Comparison of ENCODE assay signal across 8 cellular contexts in genomic region chr5:141848771-141849370, GRCh38. TPM values are rescaled to one million over a fixed set of nuclear protein-coding genes. Genes with fewer than 3 reads are reported as not detected.
A peak's percentile ranks its signal among the peaks of the same experiment; 100 is the strongest.
DNase-seq lines count a peak whose midpoint lies in the region; ATAC-seq and TF ChIP-seq lines count a peak whose summit lies in the region.

No MANE protein-coding gene starts in this region.

- H3K27ac ChIP-seq in subcutaneous abdominal adipose tissue (ENCODE audit: low read depth, low read length) = peak overlapping the region; percentile 90

- H3K9ac ChIP-seq in subcutaneous abdominal adipose tissue (ENCODE audit: low read length in 5 of 5) = peak overlapping the region; percentile 39 to 89 (median 83)

- DNase-seq in DMS79 treated with DMSO at 0.1 percent for 48 hours (lab: John Stamatoyannopoulos, UW) (peak; percentile 55), DMS79 (lab: John Stamatoyannopoulos, UW) (no peak), RPMI7951 (ENCODE audit: low read depth) (peak; percentile 43), choroid plexus epithelial cell (ENCODE audit: low read depth) (peak; percentile 44), lung microvascular endothelial cell (ENCODE audit: low read depth in 2 of 2) (peak; percentile 23 to 94), NCI-H524 treated with DMSO at 0.1 percent for 48 hours (lab: John Stamatoyannopoulos, UW) (no peak)

- no peak for TF ChIP-seq CTCF in choroid plexus epithelial cell (conservative IDR thresholded peaks at IDR 0.05; ENCODE audit: low read depth, low read length)

- H3K36me3 ChIP-seq in subcutaneous abdominal adipose tissue (ENCODE audit: control insufficient read depth in 5 of 5, insufficient read depth in 5 of 5, low read length in 5 of 5) = peaks cover 0 to 7% (median 2%) of the 10 kb centered on the region in 5 donors

- H3K4me3 ChIP-seq in choroid plexus epithelial cell (ENCODE audit: low read depth, low read length) (peak overlapping the region; percentile 77), subcutaneous abdominal adipose tissue (ENCODE audit: low read depth in 1 of 5, low read length in 5 of 5) (peak overlapping the region; percentile 68 to 91 (median 82))

- peaks cover 11 to 45% (median 16%) of the 10 kb centered on the region in 5 donors for H3K4me1 ChIP-seq in subcutaneous abdominal adipose tissue (ENCODE audit: control insufficient read depth in 5 of 5, insufficient read depth in 5 of 5, low read length in 5 of 5)

- ATAC-seq in HG02852 (IDR thresholded peaks at IDR 0.05; ENCODE audit: unreplicated experiment) = peak; percentile 12

- H3K9me3 ChIP-seq in subcutaneous abdominal adipose tissue (ENCODE audit: control insufficient read depth in 5 of 5, low read length in 5 of 5) = no peaks in the 10 kb centered on the region

- peaks cover 0 to 20% (median 4%) of the 10 kb centered on the region in 5 donors for H3K27me3 ChIP-seq in subcutaneous abdominal adipose tissue (ENCODE audit: control insufficient read depth in 5 of 5, insufficient read depth in 4 of 5, low read length in 5 of 5)

RNA-seq across cellular contexts. Expression of gene PCDH1, which starts 29.3 kb away (rescaled TPM):
- total RNA-seq in RPMI7951 (2014; rRNA removed; shearing (Covaris generic)) = 1.6 and 2.2 TPM in 2 replicates
- total RNA-seq in lung microvascular endothelial cell = 6.2 and 43.8 TPM in 2 replicates

Comparison
In these comparisons a context has a peak if more than half of its experiments do, and no peak if none do; other contexts are left out.
1. DNase-seq: peak in DMS79 treated with DMSO at 0.1 percent for 48 hours (single experiment), RPMI7951 (single experiment), choroid plexus epithelial cell (single experiment) and lung microvascular endothelial cell (2 of 2); none in DMS79 (single experiment) and NCI-H524 treated with DMSO at 0.1 percent for 48 hours (single experiment).